Comparison of ENCODE assay signal across 25 cellular contexts in genomic region chr10:49282306-49282705, GRCh38. TPM values are rescaled to one million over a fixed set of nuclear protein-coding genes. Genes with fewer than 3 reads are reported as not detected.
"Had no signal": no experiment of that assay in that cellular context is flagged by ENCODE, and none has a peak within 500 bp of the region (broad histone marks: within the 10 kb centered on the region; RNA-seq: fewer than 3 reads in every experiment).

No MANE protein-coding gene starts in this region.

- DNase-seq: activated CD4-positive, alpha-beta memory T cell treated with anti-CD3 and anti-CD28 coated beads for 36 hours; activated CD4-positive, alpha-beta T cell treated with anti-CD3 and anti-CD28 coated beads, Interleukin-2, amount 10 ng/mL, durations not matched to agents 24 days and 14 days; activated CD4-positive, CD25-positive, alpha-beta regulatory T cell treated with anti-CD3 and anti-CD28 coated beads, Interleukin-2, amount 50 U/mL, for 72 hours; activated naive CD4-positive, alpha-beta T cell treated with Interleukin-2 at 50 U/mL for 16 hours; activated T-cell treated with anti-CD3 and anti-CD28 coated beads, Interleukin-2, amount 50 U/mL, for 72 hours; anterior cingulate cortex; cerebellar nuclear complex; colonic mucosa; effector memory CD8-positive, alpha-beta T cell; lower lobe of right lung; mesenchymal stem cell; mucosa of descending colon; stimulated activated CD4-positive, alpha-beta T cell treated with anti-CD3 and anti-CD28 coated beads, Interleukin-2, amount 100 ng/mL, for 48 hours; stimulated activated naive CD4-positive, alpha-beta T cell treated with Interleukin-2 at 50 U/mL for 16 hours; T-helper 2 cell had no signal

- H3K9me3 ChIP-seq: colonic mucosa, lower lobe of right lung, mucosa of descending colon, prostate gland, tibial nerve had no signal

- H3K4me1 ChIP-seq: colonic mucosa, prostate gland, tibial nerve had no signal

- H3K4me3 ChIP-seq: colonic mucosa, lower lobe of right lung, mucosa of descending colon, prostate gland, tibial nerve had no signal

- H3K36me3 ChIP-seq: colonic mucosa, lower lobe of right lung, prostate gland, tibial nerve had no signal

- ATAC-seq: activated T-cell treated with anti-CD3 and anti-CD28 coated beads, Interleukin-2, amount 50 U/mL, for 72 hours; mucosa of descending colon had no signal

- H3K27ac ChIP-seq: colonic mucosa, lower lobe of right lung, prostate gland, tibial nerve had no signal

- H3K27me3 ChIP-seq: colonic mucosa, tibial nerve had no signal

RNA-seq across cellular contexts. Expression of gene C10orf71, which starts 16.7 kb away (rescaled TPM):
- total RNA-seq: activated CD4-positive, alpha-beta memory T cell treated with anti-CD3 and anti-CD28 coated beads for 36 hours; activated CD4-positive, alpha-beta T cell treated with anti-CD3 and anti-CD28 coated beads, Interleukin-2, amount 10 ng/mL, durations not matched to agents 24 days and 14 days; activated T-cell treated with anti-CD3 and anti-CD28 coated beads, Interleukin-2, amount 50 U/mL, for 72 hours; colonic mucosa; dermis microvascular lymphatic vessel endothelial cell; endothelial cell of umbilical vein; fibroblast of lung; fibroblast of villous mesenchyme; kidney epithelial cell; lower lobe of right lung; osteoblast; temporal lobe had no signal
- polyA plus RNA-seq: endothelial cell of umbilical vein, esophagus, fibroblast of lung had no signal
